ENCODE assay signal across 25 cellular contexts in the genomic region with DNA sequence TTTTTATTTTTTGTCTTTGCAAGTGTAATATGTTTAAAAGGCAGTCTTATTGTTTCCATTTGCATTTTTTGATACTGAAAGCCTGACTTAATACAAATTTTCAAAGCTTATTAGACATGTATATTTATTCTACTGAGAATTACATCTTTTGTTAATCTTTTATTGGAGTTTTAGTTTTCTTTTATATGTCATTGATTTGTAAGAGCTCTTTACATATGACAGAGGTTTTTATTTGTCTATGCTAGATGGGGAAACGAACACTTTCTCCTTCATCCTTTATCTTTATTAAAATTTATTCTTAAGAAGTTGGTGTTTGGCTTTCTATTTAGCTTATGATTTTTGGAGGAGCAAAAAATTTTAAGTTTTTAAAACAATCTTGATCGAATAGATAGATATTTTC.
"Had no signal": no experiment of that assay in that cellular context is flagged by ENCODE, and none has a peak within 500 bp of the region (broad histone marks: within the 10 kb centered on the region; RNA-seq: fewer than 3 reads in every experiment).

No MANE protein-coding gene starts in this region.

- DNase-seq: stimulated activated CD4-positive, alpha-beta T cell treated with anti-CD3 and anti-CD28 coated beads, Interleukin-2, amount 100 ng/mL, for 48 hours; stimulated activated CD4-positive, alpha-beta T cell treated with anti-CD3 and anti-CD28 coated beads, Interleukin-4, amount 100 ng/mL, for 1 hour; stimulated activated CD4-positive, alpha-beta T cell treated with anti-CD3 and anti-CD28 coated beads, Interleukin-4, amount 100 ng/mL, for 24 hours; stimulated activated CD4-positive, alpha-beta T cell treated with anti-CD3 and anti-CD28 coated beads, Interleukin-4, amount 100 ng/mL, for 4 hours; stimulated activated CD8-positive, alpha-beta memory T cell treated with anti-CD3 and anti-CD28 coated beads, Interleukin-4, amount 100 ng/mL, for 48 hours; stimulated activated naive B cell treated with anti-CD40 and anti-IgM and Interleukin-4, amounts not matched to agents 10 μg/mL and 1 μg/mL and 100 μg/mL, for 72 hours; stimulated activated naive CD4-positive, alpha-beta T cell; stimulated activated naive CD4-positive, alpha-beta T cell treated with Interleukin-2 at 50 U/mL for 16 hours; stimulated activated naive CD8-positive, alpha-beta T cell treated with anti-CD3 and anti-CD28 coated beads, Interleukin-15, amount 100 ng/mL, for 72 hours; stimulated activated naive CD8-positive, alpha-beta T cell treated with anti-CD3 and anti-CD28 coated beads, Interleukin-15, Interleukin-2, amounts not matched to agents 100 U/mL and 50 U/mL, for 24 hours; stomach; substantia nigra; testis; thyroid gland; tibial artery; transverse colon; trophoblast cell; upper lobe of left lung; upper lobe of right lung; uterus had no signal

- H3K9me3 ChIP-seq: suprapubic skin, testis, thoracic aorta, thyroid gland, tibial artery, transverse colon, upper lobe of right lung, uterus, vagina had no signal

- FAIRE-seq: urothelium cell line had no signal

- H3K4me3 ChIP-seq: stomach, suprapubic skin, testis, thoracic aorta, thyroid gland, tibial artery, tibial nerve, transverse colon, upper lobe of left lung, upper lobe of right lung, uterus, vagina had no signal

- H3K27ac ChIP-seq: stomach, suprapubic skin, testis, thoracic aorta, thyroid gland, tibial artery, tibial nerve, transverse colon, upper lobe of left lung, upper lobe of right lung, uterus, vagina had no signal

- H3K36me3 ChIP-seq: stomach, suprapubic skin, thoracic aorta, thyroid gland, tibial artery, tibial nerve, transverse colon, upper lobe of left lung, upper lobe of right lung, uterus, vagina had no signal

- H3K27me3 ChIP-seq: stomach, suprapubic skin, testis, thyroid gland, tibial artery, tibial nerve, transverse colon, upper lobe of left lung, upper lobe of right lung, uterus, vagina had no signal

- H3K4me1 ChIP-seq: stomach, suprapubic skin, testis, thyroid gland, tibial artery, tibial nerve, transverse colon, upper lobe of left lung, upper lobe of right lung, uterus, vagina had no signal
